ENCODE assay signal across 7 cellular contexts in the genomic region with DNA sequence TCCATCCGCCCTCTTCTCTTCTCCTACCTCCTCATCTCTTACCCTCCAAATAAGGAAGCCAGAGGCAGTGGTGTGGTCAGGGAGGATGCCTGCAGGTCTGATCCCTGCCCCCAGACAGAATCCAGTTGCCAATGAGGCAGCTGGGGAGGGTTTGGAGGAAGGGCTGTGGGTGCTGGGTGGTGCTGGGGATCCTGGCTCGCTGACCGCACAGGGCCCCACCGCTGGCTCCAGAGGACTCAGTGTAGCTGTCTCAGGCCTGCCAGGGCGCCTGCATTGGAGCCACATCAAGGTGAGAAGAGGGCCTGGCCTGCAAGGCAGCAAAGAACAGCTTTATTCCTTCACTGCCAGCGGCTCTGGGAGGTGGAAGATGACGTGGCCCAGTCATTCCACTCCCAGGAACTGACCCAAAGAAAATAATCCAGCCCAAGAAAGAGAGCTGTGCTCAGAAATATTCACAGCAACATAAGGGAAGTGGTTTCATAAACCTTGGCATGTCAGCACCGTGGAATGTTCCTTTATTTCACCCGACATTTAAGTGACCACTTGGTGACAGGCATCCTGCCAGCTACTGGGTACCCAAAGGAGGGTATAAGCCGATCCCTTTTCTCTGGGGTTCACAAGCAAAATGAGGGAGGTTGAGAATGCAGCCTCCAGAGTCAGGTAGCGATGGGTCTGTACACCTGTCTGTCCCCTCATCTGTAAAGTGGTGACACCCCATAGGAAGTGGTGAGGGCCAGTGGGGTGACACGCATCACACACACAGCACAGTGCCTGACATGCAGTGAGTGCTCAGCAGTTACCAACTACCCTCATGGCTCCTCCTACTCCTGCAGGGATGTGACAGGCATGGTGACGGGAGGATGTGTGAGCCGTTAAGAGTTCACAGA.
DNase-seq lines count a peak whose midpoint lies in the region; ATAC-seq and TF ChIP-seq lines count a peak whose summit lies in the region.

No MANE protein-coding gene starts in this region.

- DNase-seq in Peyer's patch (no peak), epithelial cell of prostate (ENCODE audit: low read depth, low spot score) (no peak), psoas muscle (peak in 1 of 2 donors; percentile 47), T-helper 9 cell (no peak)

- peaks cover 0 to 22% (median 10%) of the 10 kb centered on the region in 4 donors for H3K4me1 ChIP-seq in Peyer's patch
- H3K4me1 ChIP-seq in psoas muscle = no peaks in the 10 kb centered on the region

- intact Hi-C loops in psoas muscle (cut with DNase I) = loop anchor here in 1 of 2 donors (5.0 kb wide), 1 partner anchor 36 kb away; no protein-coding TSS in a partner anchor

- H3K27me3 ChIP-seq in Peyer's patch = no peaks in the 10 kb centered on the region
- H3K27me3 ChIP-seq in psoas muscle (ENCODE audit: insufficient read depth in 3 of 3, low read length in 2 of 3) = peaks cover 0 to 2% (median 0%) of the 10 kb centered on the region in 3 donors

- 56 to 62% (median 60%) methylated on average over 13 to 14 of the region's 14 CpGs for WGBS in psoas muscle, 3 donors

- H3K36me3 ChIP-seq in Peyer's patch (no peaks in the 10 kb centered on the region), psoas muscle (ENCODE audit: insufficient read depth in 1 of 2, low read depth in 1 of 2) (no peaks in the 10 kb centered on the region)

- no peaks in the 10 kb centered on the region for H3K9me3 ChIP-seq in Peyer's patch
- peaks cover 4% of the 10 kb centered on the region for H3K9me3 ChIP-seq in psoas muscle

- no peak for TF ChIP-seq POLR2A in Peyer's patch (IDR thresholded peaks at IDR 0.05)

- no peak overlapping the region for H3K4me3 ChIP-seq in Peyer's patch
- H3K4me3 ChIP-seq in psoas muscle = no peak overlapping the region

- TF ChIP-seq CTCF in Peyer's patch (IDR thresholded peaks at IDR 0.05) (no peak), psoas muscle (IDR thresholded peaks at IDR 0.05) (no peak)

- peak overlapping the region; percentile 23 to 68 (median 56) for H3K27ac ChIP-seq in Peyer's patch
- H3K27ac ChIP-seq in epithelial cell of prostate = peak overlapping the region; percentile 84
- peak overlapping the region; percentile 53 for H3K27ac ChIP-seq in psoas muscle

- peak; percentile 49 for ATAC-seq in GM21390 (IDR thresholded peaks at IDR 0.05; ENCODE audit: unreplicated experiment)
- peak in 3 of 4 donors; percentile 19 to 51 (median 51) for ATAC-seq in psoas muscle
- ATAC-seq in GM21619 (IDR thresholded peaks at IDR 0.05; ENCODE audit: unreplicated experiment) = no peak
- ATAC-seq in GM19035 (IDR thresholded peaks at IDR 0.05; ENCODE audit: unreplicated experiment) = no peak

Comparison
In these comparisons a context has a peak if more than half of its experiments do, and no peak if none do; other contexts are left out.
1. ATAC-seq: peak in GM21390 (single experiment) and psoas muscle (3 of 4); none in GM21619 (single experiment) and GM19035 (single experiment).
2. Peak in every context shown above with its lines, with median percentiles within 50 percentile points of each other: H3K27ac ChIP-seq.